In the genomic region with DNA sequence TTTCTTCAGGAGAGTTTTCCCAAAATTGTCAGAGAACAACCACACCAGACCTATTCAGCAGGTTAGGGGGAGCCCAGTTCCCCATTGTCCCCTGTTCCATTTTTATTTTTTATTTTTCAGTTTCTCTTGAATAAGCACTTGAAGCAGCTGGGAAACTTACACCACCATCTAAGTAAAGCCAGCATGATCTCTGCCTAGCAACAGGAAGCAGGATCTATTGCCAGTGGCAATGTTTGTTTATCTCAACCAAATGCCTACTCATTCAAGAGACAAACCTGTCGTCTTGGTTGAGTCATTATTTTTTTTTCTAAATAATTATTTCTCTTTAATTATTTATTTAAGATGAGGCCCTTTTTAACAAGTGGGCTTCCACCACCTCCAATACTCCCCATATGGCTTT, we compare ENCODE assay signal across 1 cellular context.
TF ChIP-seq lines count a peak whose summit lies in the region.

No MANE protein-coding gene starts in this region.

TF ChIP-seq in SK-N-SH treated with all-trans-retinoic acid at 6 μM for 48 hours, 23 proteins besides CTCF, POLR2A, EP300 and RAD21 (continued from another document):
- TF ChIP-seq, protein P1, sequence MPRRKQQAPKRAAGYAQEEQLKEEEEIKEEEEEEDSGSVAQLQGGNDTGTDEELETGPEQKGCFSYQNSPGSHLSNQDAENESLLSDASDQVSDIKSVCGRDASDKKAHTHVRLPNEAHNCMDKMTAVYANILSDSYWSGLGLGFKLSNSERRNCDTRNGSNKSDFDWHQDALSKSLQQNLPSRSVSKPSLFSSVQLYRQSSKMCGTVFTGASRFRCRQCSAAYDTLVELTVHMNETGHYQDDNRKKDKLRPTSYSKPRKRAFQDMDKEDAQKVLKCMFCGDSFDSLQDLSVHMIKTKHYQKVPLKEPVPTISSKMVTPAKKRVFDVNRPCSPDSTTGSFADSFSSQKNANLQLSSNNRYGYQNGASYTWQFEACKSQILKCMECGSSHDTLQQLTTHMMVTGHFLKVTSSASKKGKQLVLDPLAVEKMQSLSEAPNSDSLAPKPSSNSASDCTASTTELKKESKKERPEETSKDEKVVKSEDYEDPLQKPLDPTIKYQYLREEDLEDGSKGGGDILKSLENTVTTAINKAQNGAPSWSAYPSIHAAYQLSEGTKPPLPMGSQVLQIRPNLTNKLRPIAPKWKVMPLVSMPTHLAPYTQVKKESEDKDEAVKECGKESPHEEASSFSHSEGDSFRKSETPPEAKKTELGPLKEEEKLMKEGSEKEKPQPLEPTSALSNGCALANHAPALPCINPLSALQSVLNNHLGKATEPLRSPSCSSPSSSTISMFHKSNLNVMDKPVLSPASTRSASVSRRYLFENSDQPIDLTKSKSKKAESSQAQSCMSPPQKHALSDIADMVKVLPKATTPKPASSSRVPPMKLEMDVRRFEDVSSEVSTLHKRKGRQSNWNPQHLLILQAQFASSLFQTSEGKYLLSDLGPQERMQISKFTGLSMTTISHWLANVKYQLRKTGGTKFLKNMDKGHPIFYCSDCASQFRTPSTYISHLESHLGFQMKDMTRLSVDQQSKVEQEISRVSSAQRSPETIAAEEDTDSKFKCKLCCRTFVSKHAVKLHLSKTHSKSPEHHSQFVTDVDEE (CRISPR knock-in tag; IDR thresholded peaks at IDR 0.05) = no peak
- no peak for TF ChIP-seq GLIS3 (CRISPR knock-in tag; IDR thresholded peaks at IDR 0.05)
